Comparison of ENCODE assay signal across 30 cellular contexts in the genomic region with DNA sequence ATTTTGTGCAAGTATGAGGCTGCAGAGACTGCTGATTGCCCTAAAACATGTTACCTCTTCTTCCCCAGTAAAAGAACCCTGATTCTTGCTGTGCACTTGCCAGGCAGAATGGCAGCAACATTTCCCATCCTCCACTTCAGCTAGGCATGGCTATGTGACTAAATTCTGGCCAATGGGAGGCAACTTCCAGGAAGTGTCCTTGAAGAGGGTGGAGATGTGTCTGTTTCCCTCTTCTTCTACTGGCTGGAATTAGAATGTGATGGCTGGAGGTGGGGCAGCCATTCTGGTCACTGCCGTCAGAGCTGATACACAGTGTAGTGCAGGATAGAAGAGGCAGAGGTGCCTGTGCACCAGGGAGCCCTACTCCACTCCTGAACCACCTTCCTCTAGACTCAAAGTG.
"Had no signal": no experiment of that assay in that cellular context is flagged by ENCODE, and none has a peak within 500 bp of the region (broad histone marks: within the 10 kb centered on the region; RNA-seq: fewer than 3 reads in every experiment).

No MANE protein-coding gene starts in this region.

- H3K4me2 ChIP-seq: neural progenitor cell had no signal

- H3K9me3 ChIP-seq: neutrophil, ovary, psoas muscle, right lobe of liver, sigmoid colon, suprapubic skin, testis, tibial artery, transverse colon, upper lobe of right lung, uterus had no signal

- H3K27me3 ChIP-seq: neural progenitor cell, neutrophil, ovary, right lobe of liver, sigmoid colon, suprapubic skin, testis, tibial artery, transverse colon, upper lobe of right lung, uterus had no signal

- H3K27me3 Mint-ChIP-seq: stimulated activated naive CD8-positive, alpha-beta T cell treated with anti-CD3 and anti-CD28 coated beads, Interleukin-15, amount 100 ng/mL, for 72 hours; type B pancreatic cell had no signal

- H2AFZ ChIP-seq: neural progenitor cell, parathyroid adenoma had no signal

- H3K36me3 ChIP-seq: neural progenitor cell, neutrophil, ovary, right lobe of liver, sigmoid colon, suprapubic skin, tibial artery, transverse colon, upper lobe of right lung, uterus had no signal

- H3K4me1 Mint-ChIP-seq: nephron; stimulated activated naive CD8-positive, alpha-beta T cell treated with anti-CD3 and anti-CD28 coated beads, Interleukin-15, amount 100 ng/mL, for 72 hours had no signal

- H3K79me2 ChIP-seq: parathyroid adenoma had no signal

- DNase-seq: naive thymus-derived CD4-positive, alpha-beta T cell; natural killer cell; nucleus accumbens; ovary; posterior cingulate gyrus; psoas muscle; right cardiac atrium; right lobe of liver; sigmoid colon; stimulated activated CD4-positive, alpha-beta T cell treated with anti-CD3 and anti-CD28 coated beads, Interleukin-15, amount 100 ng/mL, for 24 hours; stimulated activated CD4-positive, alpha-beta T cell treated with anti-CD3 and anti-CD28 coated beads, Interleukin-2, amount 100 ng/mL, for 24 hours; stimulated activated CD4-positive, alpha-beta T cell treated with anti-CD3 and anti-CD28 coated beads, Interleukin-2, amount 100 ng/mL, for 48 hours; stimulated activated CD4-positive, alpha-beta T cell treated with anti-CD3 and anti-CD28 coated beads, Interleukin-4, amount 100 ng/mL, for 24 hours; stimulated activated naive CD4-positive, alpha-beta T cell; stimulated activated naive CD8-positive, alpha-beta T cell treated with anti-CD3 and anti-CD28 coated beads, Interleukin-15, amount 100 ng/mL, for 72 hours; stimulated activated naive CD8-positive, alpha-beta T cell treated with anti-CD3 and anti-CD28 coated beads, Interleukin-15, Interleukin-2, amounts not matched to agents 100 U/mL and 50 U/mL, for 24 hours; substantia nigra; testis; tibial artery; transverse colon; upper lobe of right lung; uterus had no signal

- ATAC-seq: naive thymus-derived CD4-positive, alpha-beta T cell; natural killer cell; psoas muscle; right cardiac atrium; right lobe of liver; stimulated activated effector memory CD8-positive, alpha-beta T cell treated with anti-CD3 and anti-CD28 coated beads, Interleukin-12 subunit alpha, Interleukin-12 subunit beta, amount 100 ng/mL, for 72 hours; stimulated activated naive CD8-positive, alpha-beta T cell treated with anti-CD3 and anti-CD28 coated beads, Interleukin-15, amount 100 ng/mL, for 72 hours; stimulated activated naive CD8-positive, alpha-beta T cell treated with anti-CD3 and anti-CD28 coated beads, Interleukin-15, Interleukin-2, amounts not matched to agents 100 U/mL and 50 U/mL, for 24 hours; upper lobe of right lung had no signal

- H3K4me3 ChIP-seq: neural progenitor cell, ovary, psoas muscle, right lobe of liver, sigmoid colon, suprapubic skin, testis, tibial artery, transverse colon, upper lobe of right lung, uterus had no signal

- H3K9me3 Mint-ChIP-seq: type B pancreatic cell had no signal

- H3K27ac Mint-ChIP-seq: naive thymus-derived CD4-positive, alpha-beta T cell; natural killer cell; nephron; neural progenitor cell; progenitor cell of endocrine pancreas; stimulated activated effector memory CD8-positive, alpha-beta T cell treated with anti-CD3 and anti-CD28 coated beads, Interleukin-12 subunit alpha, Interleukin-12 subunit beta, amount 100 ng/mL, for 72 hours; stimulated activated naive CD8-positive, alpha-beta T cell treated with anti-CD3 and anti-CD28 coated beads, Interleukin-15, amount 100 ng/mL, for 72 hours; type B pancreatic cell had no signal

- H3K9ac ChIP-seq: neural progenitor cell, parathyroid adenoma had no signal

- H3K4me3 Mint-ChIP-seq: naive thymus-derived CD4-positive, alpha-beta T cell; natural killer cell; nephron; neural progenitor cell; stimulated activated effector memory CD8-positive, alpha-beta T cell treated with anti-CD3 and anti-CD28 coated beads, Interleukin-12 subunit alpha, Interleukin-12 subunit beta, amount 100 ng/mL, for 72 hours; stimulated activated naive CD8-positive, alpha-beta T cell treated with anti-CD3 and anti-CD28 coated beads, Interleukin-15, amount 100 ng/mL, for 72 hours; type B pancreatic cell had no signal

- H3K4me1 ChIP-seq: neural progenitor cell, parathyroid adenoma, psoas muscle, right lobe of liver, sigmoid colon, suprapubic skin, testis, tibial artery, transverse colon, upper lobe of right lung, uterus had no signal

- H3K36me3 Mint-ChIP-seq: neural progenitor cell; stimulated activated effector memory CD8-positive, alpha-beta T cell treated with anti-CD3 and anti-CD28 coated beads, Interleukin-12 subunit alpha, Interleukin-12 subunit beta, amount 100 ng/mL, for 72 hours; type B pancreatic cell had no signal

- H3K27ac ChIP-seq: neural progenitor cell, neutrophil, ovary, parathyroid adenoma, psoas muscle, right lobe of liver, sigmoid colon, suprapubic skin, testis, tibial artery, transverse colon, upper lobe of right lung, uterus had no signal
